Comparison of ENCODE assay signal across 8 cellular contexts in the genomic region with DNA sequence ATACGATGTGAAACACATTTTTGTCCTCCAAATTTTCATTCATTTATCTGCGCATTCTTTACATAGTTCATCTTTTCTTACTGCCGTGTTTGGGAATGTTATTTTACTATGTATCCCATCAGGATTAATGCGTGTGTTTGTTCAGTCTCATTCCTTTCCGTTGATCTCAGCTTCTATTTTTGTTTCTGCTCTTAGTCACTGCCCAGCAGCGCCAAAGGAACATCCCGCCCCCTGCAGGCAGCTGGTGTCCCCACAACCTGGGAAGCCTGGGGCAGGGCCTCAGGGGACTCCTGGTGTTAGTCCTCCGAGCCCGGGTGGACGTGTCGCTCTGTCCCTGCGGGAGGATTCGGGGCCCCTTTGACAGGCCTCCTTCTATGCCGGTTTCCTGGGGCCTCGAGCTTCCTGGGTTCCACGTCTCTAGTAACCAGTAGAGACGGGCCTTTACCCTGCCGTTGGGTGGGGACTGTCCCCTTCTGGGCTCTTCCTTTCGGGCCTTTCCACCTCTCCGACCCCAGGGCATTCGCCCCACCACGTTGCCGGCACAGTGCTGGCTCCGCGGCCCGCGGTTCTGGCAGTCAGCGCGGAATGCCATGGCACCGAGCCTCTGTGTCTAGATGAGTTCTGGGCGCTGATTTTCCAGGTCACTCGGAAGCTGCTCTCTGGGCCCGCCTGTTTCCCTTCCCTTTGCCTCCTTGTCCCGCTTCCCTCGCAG. TPM values are rescaled to one million over a fixed set of nuclear protein-coding genes. Genes with fewer than 3 reads are reported as not detected.
DNase-seq lines count a peak whose midpoint lies in the region; ATAC-seq and TF ChIP-seq lines count a peak whose summit lies in the region.

No MANE protein-coding gene starts in this region.

- intact Hi-C loops in left colon (cut with DNase I, micrococcal nuclease) = loop anchor here in 1 of 2 donors (10.0 kb wide), 1 partner anchor 78 kb away; no protein-coding TSS in a partner anchor

- H3K4me3 ChIP-seq in coronary artery = peak overlapping the region; percentile 68

- peak; percentile 92 for TF ChIP-seq CTCF in coronary artery (IDR thresholded peaks at IDR 0.05)

- peak; percentile 78 to 84 for DNase-seq in AML-193 (lab: John Stamatoyannopoulos, UW)
- DNase-seq in NCI-H460 (ENCODE audit: extremely low read depth, low read depth) = peak; percentile 92
- peak; percentile 93 for DNase-seq in activated CD4-positive, alpha-beta T cell treated with anti-CD3 and anti-CD28 coated beads for 48 hours
- peak; percentile 98 for DNase-seq in coronary artery (ENCODE audit: low spot score)
- DNase-seq in left colon = peak; percentile 90 to 94
- DNase-seq in stimulated activated CD4-positive, alpha-beta T cell treated with anti-CD3 and anti-CD28 coated beads, Interleukin-1b, Interleukin-23, amount 100 ng/mL, for 48 hours = peak; percentile 88

- ATAC-seq in GM19035 (IDR thresholded peaks at IDR 0.05; ENCODE audit: unreplicated experiment) (peak; percentile 41), HG03354 (IDR thresholded peaks at IDR 0.05; ENCODE audit: poor library complexity, severe bottlenecking, unreplicated experiment) (peak; percentile 48), left colon (peak; percentile 84)

- H3K27ac ChIP-seq in coronary artery = peak overlapping the region; percentile 95 to 97

RNA-seq across cellular contexts. Expression of gene WEE1, which starts 39.8 kb away (rescaled TPM):
- total RNA-seq in NCI-H460 (2014; rRNA removed; shearing (Covaris generic)) = 23.6 and 24.2 TPM in 2 replicates
- polyA plus RNA-seq in NCI-H460 (2014; cell fraction: nucleus; rRNA removed) = 34.4 and 38.3 TPM in 2 replicates
- total RNA-seq in left colon = 10 to 100 TPM; 16.1 to 23.9 TPM

RNA-seq across cellular contexts. Expression of gene SWAP70, which starts 50.6 kb away (rescaled TPM):
- total RNA-seq in NCI-H460 (2014; rRNA removed; shearing (Covaris generic)) = 5.9 and 7.9 TPM in 2 replicates
- 3.7 and 4.6 TPM in 2 replicates for polyA plus RNA-seq in NCI-H460 (2014; cell fraction: nucleus; rRNA removed)
- total RNA-seq in left colon = 10 to 100 TPM; 15.7 to 21.9 TPM

Comparison
In these comparisons a context has a peak if more than half of its experiments do, and no peak if none do; other contexts are left out.
1. Peak in every context shown above with its lines: DNase-seq, ATAC-seq, H3K4me3 ChIP-seq and H3K27ac ChIP-seq.